In the genomic region with DNA sequence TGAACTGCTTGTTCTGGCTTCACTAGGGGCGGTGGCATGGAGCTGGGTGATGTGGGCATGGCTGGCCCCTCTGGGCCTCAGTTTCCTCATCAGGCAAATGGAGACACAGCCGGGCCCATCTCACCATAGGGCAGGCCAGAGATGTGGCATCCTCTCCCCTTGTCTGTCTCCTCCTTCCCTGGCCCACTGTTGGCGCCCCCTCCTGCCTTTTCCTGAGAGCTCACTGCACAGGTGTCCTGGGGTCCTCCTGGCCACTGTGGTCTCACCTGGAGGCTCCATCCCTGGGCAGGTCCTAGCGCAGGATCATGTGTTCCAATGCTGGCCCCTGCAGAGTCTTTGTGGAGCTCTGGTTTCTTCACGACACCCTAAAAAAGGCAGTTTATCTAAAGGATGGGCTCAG, we compare ENCODE assay signal across 2 cellular contexts.
TF ChIP-seq lines count a peak whose summit lies in the region.

No MANE protein-coding gene starts in this region.

TF ChIP-seq in SK-N-SH, 30 proteins besides CTCF, POLR2A, EP300 and RAD21:
- TF ChIP-seq ELF1 (IDR thresholded peaks at IDR 0.05) (no peak), NRF1 (IDR thresholded peaks at IDR 0.05; ENCODE audit: low read depth, low read length) (no peak), RXRA (IDR thresholded peaks at IDR 0.05; ENCODE audit: borderline replicate concordance, low read depth) (no peak), RFX5 (IDR thresholded peaks at IDR 0.05; ENCODE audit: low read length) (no peak), GABPA (IDR thresholded peaks at IDR 0.05; ENCODE audit: low read depth) (no peak), FOXJ3 (CRISPR knock-in tag; IDR thresholded peaks at IDR 0.05) (no peak), REST (IDR thresholded peaks at IDR 0.05; ENCODE audit: low read depth, low read length) (no peak)
- TF ChIP-seq, protein P1, sequence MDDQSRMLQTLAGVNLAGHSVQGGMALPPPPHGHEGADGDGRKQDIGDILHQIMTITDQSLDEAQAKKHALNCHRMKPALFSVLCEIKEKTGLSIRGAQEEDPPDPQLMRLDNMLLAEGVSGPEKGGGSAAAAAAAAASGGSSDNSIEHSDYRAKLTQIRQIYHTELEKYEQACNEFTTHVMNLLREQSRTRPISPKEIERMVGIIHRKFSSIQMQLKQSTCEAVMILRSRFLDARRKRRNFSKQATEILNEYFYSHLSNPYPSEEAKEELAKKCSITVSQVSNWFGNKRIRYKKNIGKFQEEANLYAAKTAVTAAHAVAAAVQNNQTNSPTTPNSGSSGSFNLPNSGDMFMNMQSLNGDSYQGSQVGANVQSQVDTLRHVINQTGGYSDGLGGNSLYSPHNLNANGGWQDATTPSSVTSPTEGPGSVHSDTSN (IDR thresholded peaks at IDR 0.05), result no peak
- TF ChIP-seq, protein P2, sequence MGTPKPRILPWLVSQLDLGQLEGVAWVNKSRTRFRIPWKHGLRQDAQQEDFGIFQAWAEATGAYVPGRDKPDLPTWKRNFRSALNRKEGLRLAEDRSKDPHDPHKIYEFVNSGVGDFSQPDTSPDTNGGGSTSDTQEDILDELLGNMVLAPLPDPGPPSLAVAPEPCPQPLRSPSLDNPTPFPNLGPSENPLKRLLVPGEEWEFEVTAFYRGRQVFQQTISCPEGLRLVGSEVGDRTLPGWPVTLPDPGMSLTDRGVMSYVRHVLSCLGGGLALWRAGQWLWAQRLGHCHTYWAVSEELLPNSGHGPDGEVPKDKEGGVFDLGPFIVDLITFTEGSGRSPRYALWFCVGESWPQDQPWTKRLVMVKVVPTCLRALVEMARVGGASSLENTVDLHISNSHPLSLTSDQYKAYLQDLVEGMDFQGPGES (IDR thresholded peaks at IDR 0.05; ENCODE audit: low read depth, low read length), result no peak
- TF ChIP-seq, protein P3, sequence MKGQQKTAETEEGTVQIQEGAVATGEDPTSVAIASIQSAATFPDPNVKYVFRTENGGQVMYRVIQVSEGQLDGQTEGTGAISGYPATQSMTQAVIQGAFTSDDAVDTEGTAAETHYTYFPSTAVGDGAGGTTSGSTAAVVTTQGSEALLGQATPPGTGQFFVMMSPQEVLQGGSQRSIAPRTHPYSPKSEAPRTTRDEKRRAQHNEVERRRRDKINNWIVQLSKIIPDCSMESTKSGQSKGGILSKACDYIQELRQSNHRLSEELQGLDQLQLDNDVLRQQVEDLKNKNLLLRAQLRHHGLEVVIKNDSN (IDR thresholded peaks at IDR 0.05; ENCODE audit: borderline replicate concordance, low read depth), result no peak
TF ChIP-seq in SK-N-SH: peak in this region for 0.

TF ChIP-seq in SK-N-SH treated with all-trans-retinoic acid at 6 μM for 48 hours, 23 proteins besides CTCF, POLR2A, EP300 and RAD21:
- TF ChIP-seq ZNF565 (CRISPR knock-in tag; conservative IDR thresholded peaks at IDR 0.05; ENCODE audit: low read depth) (no peak), ARNTL (CRISPR knock-in tag; IDR thresholded peaks at IDR 0.05; ENCODE audit: borderline replicate concordance, low read depth) (no peak), CREB5 (CRISPR knock-in tag; IDR thresholded peaks at IDR 0.05; ENCODE audit: low read depth) (no peak), CSDC2 (CRISPR knock-in tag; IDR thresholded peaks at IDR 0.05) (no peak)
- TF ChIP-seq, protein P4, sequence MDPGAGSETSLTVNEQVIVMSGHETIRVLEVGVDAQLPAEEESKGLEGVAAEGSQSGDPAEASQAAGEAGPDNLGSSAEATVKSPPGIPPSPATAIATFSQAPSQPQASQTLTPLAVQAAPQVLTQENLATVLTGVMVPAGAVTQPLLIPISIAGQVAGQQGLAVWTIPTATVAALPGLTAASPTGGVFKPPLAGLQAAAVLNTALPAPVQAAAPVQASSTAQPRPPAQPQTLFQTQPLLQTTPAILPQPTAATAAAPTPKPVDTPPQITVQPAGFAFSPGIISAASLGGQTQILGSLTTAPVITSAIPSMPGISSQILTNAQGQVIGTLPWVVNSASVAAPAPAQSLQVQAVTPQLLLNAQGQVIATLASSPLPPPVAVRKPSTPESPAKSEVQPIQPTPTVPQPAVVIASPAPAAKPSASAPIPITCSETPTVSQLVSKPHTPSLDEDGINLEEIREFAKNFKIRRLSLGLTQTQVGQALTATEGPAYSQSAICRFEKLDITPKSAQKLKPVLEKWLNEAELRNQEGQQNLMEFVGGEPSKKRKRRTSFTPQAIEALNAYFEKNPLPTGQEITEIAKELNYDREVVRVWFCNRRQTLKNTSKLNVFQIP (CRISPR knock-in tag; IDR thresholded peaks at IDR 0.05; ENCODE audit: borderline replicate concordance, low read depth), result no peak
TF ChIP-seq in SK-N-SH treated with all-trans-retinoic acid at 6 μM for 48 hours: peak in this region for 0.
